Comparison of ENCODE assay signal across 13 cellular contexts in genomic region chr9:95080961-95081658, GRCh38.
DNase-seq lines count a peak whose midpoint lies in the region; ATAC-seq and TF ChIP-seq lines count a peak whose summit lies in the region.
"Had no signal": no experiment of that assay in that cellular context is flagged by ENCODE, and none has a peak within 500 bp of the region (broad histone marks: within the 10 kb centered on the region; RNA-seq: fewer than 3 reads in every experiment).

No MANE protein-coding gene starts in this region.

- intact Hi-C loops in left colon (cut with DNase I, micrococcal nuclease) = no loop called here

- no peaks in the 10 kb centered on the region for H3K27me3 Mint-ChIP-seq in activated CD4-positive, alpha-beta T cell treated with anti-CD3 and anti-CD28 coated beads, Interleukin-2, amount 10 ng/mL, durations not matched to agents 7 days and 5 days
- H3K27me3 Mint-ChIP-seq: T-cell had no signal

- peaks cover 44% of the 10 kb centered on the region for H3K4me1 ChIP-seq in rectal smooth muscle tissue (ENCODE audit: control insufficient read depth, insufficient read depth, low read length)

- no peak for ATAC-seq in GM21447 (IDR thresholded peaks at IDR 0.05; ENCODE audit: unreplicated experiment)
- ATAC-seq in left colon = no peak
- ATAC-seq: PC-3, T-cell had no signal

- no peak overlapping the region for H3K9ac ChIP-seq in rectal smooth muscle tissue (ENCODE audit: low read length)

- no peak overlapping the region for H3K27ac Mint-ChIP-seq in activated CD4-positive, alpha-beta T cell treated with anti-CD3 and anti-CD28 coated beads, Interleukin-2, amount 10 ng/mL, durations not matched to agents 7 days and 5 days
- H3K27ac Mint-ChIP-seq: T-cell had no signal

- POLR2A ChIA-PET in AG04450 (lab: Yijun Ruan, JAX) = no interaction called here
- POLR2A ChIA-PET in activated CD4-positive, alpha-beta T cell treated with anti-CD3 and anti-CD28 coated beads, Interleukin-2, amount 10 ng/mL, durations not matched to agents 7 days and 5 days (lab: Charles Lee) = interaction anchor here (0.6 kb wide), 1 partner anchor 205 kb away, joined by 3 read pairs; no protein-coding TSS in a partner anchor

- no peaks in the 10 kb centered on the region for H3K27me3 ChIP-seq in AG04450 (ENCODE audit: control insufficient read depth, insufficient read depth, low read length)
- H3K27me3 ChIP-seq in layer of hippocampus (ENCODE audit: control insufficient read depth, insufficient read depth, low read length) = no peaks in the 10 kb centered on the region
- H3K27me3 ChIP-seq in rectal smooth muscle tissue (ENCODE audit: control insufficient read depth, insufficient read depth, low read length) = no peaks in the 10 kb centered on the region
- H3K27me3 ChIP-seq: upper lobe of left lung had no signal

- H3K4me3 Mint-ChIP-seq in activated CD4-positive, alpha-beta T cell treated with anti-CD3 and anti-CD28 coated beads, Interleukin-2, amount 10 ng/mL, durations not matched to agents 7 days and 5 days = no peak overlapping the region
- H3K4me3 Mint-ChIP-seq: T-cell had no signal

- no peak for DNase-seq in AG04450 (ENCODE audit: low read depth, low spot score)
- DNase-seq in caudate nucleus (lab: John Stamatoyannopoulos, UW) = peak in 57 of 61 donors; percentile 24 to 93 (median 74)
- no peak for DNase-seq in cerebellar cortex (ENCODE audit: low spot score)
- no peak for DNase-seq in left colon
- DNase-seq in activated CD4-positive, alpha-beta T cell treated with anti-CD3 and anti-CD28 coated beads, Interleukin-2, amount 10 ng/mL, durations not matched to agents 7 days and 5 days = no peak
- DNase-seq: DMS53, NCI-H2227 treated with DMSO at 0.1 percent for 48 hours, PC-3, T-cell had no signal

- H3K9me3 Mint-ChIP-seq in activated CD4-positive, alpha-beta T cell treated with anti-CD3 and anti-CD28 coated beads, Interleukin-2, amount 10 ng/mL, durations not matched to agents 7 days and 5 days = no peaks in the 10 kb centered on the region
- H3K9me3 Mint-ChIP-seq: T-cell had no signal

- no peaks in the 10 kb centered on the region for H3K4me1 Mint-ChIP-seq in activated CD4-positive, alpha-beta T cell treated with anti-CD3 and anti-CD28 coated beads, Interleukin-2, amount 10 ng/mL, durations not matched to agents 7 days and 5 days
- H3K4me1 Mint-ChIP-seq: T-cell had no signal

- H3K36me3 Mint-ChIP-seq in activated CD4-positive, alpha-beta T cell treated with anti-CD3 and anti-CD28 coated beads, Interleukin-2, amount 10 ng/mL, durations not matched to agents 7 days and 5 days (ENCODE audit: low read depth) = no peaks in the 10 kb centered on the region

- H3K4me3 ChIP-seq in AG04450 (ENCODE audit: low read depth, low read length) = no peak overlapping the region
- no peak overlapping the region for H3K4me3 ChIP-seq in rectal smooth muscle tissue (ENCODE audit: low read length)
- H3K4me3 ChIP-seq: upper lobe of left lung had no signal

- H3K36me3 ChIP-seq in rectal smooth muscle tissue (ENCODE audit: control insufficient read depth, insufficient read depth, low read length) = peaks cover 32% of the 10 kb centered on the region

- CTCF ChIA-PET in AG04450 (lab: Charles Lee) = no interaction called here
- CTCF ChIA-PET in activated CD4-positive, alpha-beta T cell treated with anti-CD3 and anti-CD28 coated beads, Interleukin-2, amount 10 ng/mL, durations not matched to agents 7 days and 5 days (lab: Charles Lee) = no interaction called here

- H3K27ac ChIP-seq in AG04450 (ENCODE audit: low read depth, low read length) (peak overlapping the region; percentile 21), caudate nucleus (ENCODE audit: low read depth, low read length) (peak overlapping the region; percentile 96), layer of hippocampus (ENCODE audit: low read depth, low read length) (peak overlapping the region; percentile 98), rectal smooth muscle tissue (ENCODE audit: low read depth, low read length) (peak overlapping the region; percentile 48)

- no peak for TF ChIP-seq CTCF in AG04450 (IDR thresholded peaks at IDR 0.05; ENCODE audit: low read depth, low read length)

- no peaks in the 10 kb centered on the region; the same call in 1 of the 2 replicates for H3K9me3 ChIP-seq in AG04450 (ENCODE audit: control insufficient read depth, insufficient read depth, low read length)
- H3K9me3 ChIP-seq: upper lobe of left lung had no signal

Comparison
In these comparisons a context has a peak if more than half of its experiments do, and no peak if none do; other contexts are left out.
1. DNase-seq: peak in caudate nucleus (57 of 61); none in AG04450 (single experiment), cerebellar cortex (single experiment), left colon (0 of 2) and activated CD4-positive, alpha-beta T cell treated with anti-CD3 and anti-CD28 coated beads, Interleukin-2, amount 10 ng/mL, durations not matched to agents 7 days and 5 days (single experiment).
2. H3K27ac ChIP-seq: peak in every context shown above with its lines; median percentile 98 in layer of hippocampus; 96 in caudate nucleus; 48 in rectal smooth muscle tissue; 21 in AG04450.